26 cellular contexts compared by ENCODE assay signal in genomic region chr12:108170164-108170563, GRCh38. TPM values are rescaled to one million over a fixed set of nuclear protein-coding genes. Genes with fewer than 3 reads are reported as not detected.
DNase-seq lines count a peak whose midpoint lies in the region; ATAC-seq, FAIRE-seq and TF ChIP-seq lines count a peak whose summit lies in the region.
"Had no signal": no experiment of that assay in that cellular context is flagged by ENCODE, and none has a peak within 500 bp of the region (broad histone marks: within the 10 kb centered on the region; RNA-seq: fewer than 3 reads in every experiment).

No MANE protein-coding gene starts in this region.

- no peak overlapping the region for H3K4me3 Mint-ChIP-seq in activated T-helper 17 cell treated with anti-CD3 and anti-CD28 coated beads, Interleukin-2, amount 50 U/mL, for 72 hours
- H3K4me3 Mint-ChIP-seq: CD14-positive monocyte; CD4-positive, alpha-beta memory T cell; CD4-positive, CD25-positive, alpha-beta regulatory T cell; CD8-positive, alpha-beta memory T cell had no signal

- H3K27me3 Mint-ChIP-seq in activated T-helper 17 cell treated with anti-CD3 and anti-CD28 coated beads, Interleukin-2, amount 50 U/mL, for 72 hours, result peaks cover 16% of the 10 kb centered on the region

- ATAC-seq in K562 (no peak), gastroesophageal sphincter (no peak), HG03432 (IDR thresholded peaks at IDR 0.05; ENCODE audit: unreplicated experiment) (no peak)
- no peak for ATAC-seq in activated T-helper 17 cell treated with anti-CD3 and anti-CD28 coated beads, Interleukin-2, amount 50 U/mL, for 72 hours (replicated peaks)

- no peak overlapping the region for H3K27ac ChIP-seq in HEK293 (ENCODE audit: extremely low read depth, low read depth, low read length)
- no peak overlapping the region for H3K27ac ChIP-seq in K562 (ENCODE audit: extremely low read depth, low read depth, low read length)
- H3K27ac ChIP-seq in gastroesophageal sphincter, result peak overlapping the region in 3 of 4 donors; percentile 51 to 70 (median 62)
- H3K27ac ChIP-seq: BLaER1 had no signal

- H3K27ac Mint-ChIP-seq in activated T-helper 17 cell treated with anti-CD3 and anti-CD28 coated beads, Interleukin-2, amount 50 U/mL, for 72 hours, result no peak overlapping the region
- H3K27ac Mint-ChIP-seq: CD14-positive monocyte; CD4-positive, alpha-beta memory T cell; CD4-positive, CD25-positive, alpha-beta regulatory T cell had no signal

- H3K4me1 ChIP-seq in HEK293 (ENCODE audit: control insufficient read depth, insufficient read depth, low read length) (no peaks in the 10 kb centered on the region), K562 (replicated peaks in 1 of 2; ENCODE audit: control insufficient read depth in 2 of 2, insufficient read depth in 2 of 2, low read length in 2 of 2) (no peaks in the 10 kb centered on the region; a peak in 1 of 5 replicates), gastroesophageal sphincter (peaks cover 0 to 78% (median 4%) of the 10 kb centered on the region in 3 donors)
- H3K4me1 ChIP-seq: BE2C, BLaER1 had no signal

- no peak for DNase-seq in K562 (ENCODE audit: extremely low read depth in 1 of 4, low spot score in 3 of 4)
- no peak for DNase-seq in dermis blood vessel endothelial cell
- DNase-seq: 8988T; ACHN; BE2C; CD4-positive, alpha-beta memory T cell; CD4-positive, CD25-positive, alpha-beta regulatory T cell; CD8-positive, alpha-beta memory T cell; COR-L47; DMS 273 treated with DMSO at 0.1 percent for 48 hours; DMS153; DMS53; DMS79 treated with DMSO at 0.1 percent for 48 hours; GF-D8 had no signal

- no peak overlapping the region for H3K9ac ChIP-seq in K562 (ENCODE audit: insufficient read depth in 1 of 2, low read depth in 2 of 2, low read length in 2 of 2)
- H3K9ac ChIP-seq: BLaER1 had no signal

- no peaks in the 10 kb centered on the region for H3K9me3 Mint-ChIP-seq in activated T-helper 17 cell treated with anti-CD3 and anti-CD28 coated beads, Interleukin-2, amount 50 U/mL, for 72 hours
- H3K9me3 Mint-ChIP-seq: CD4-positive, alpha-beta memory T cell had no signal

- intact Hi-C loops in K562 (cut with micrococcal nuclease), result no loop called here

- H3K36me3 Mint-ChIP-seq in activated T-helper 17 cell treated with anti-CD3 and anti-CD28 coated beads, Interleukin-2, amount 50 U/mL, for 72 hours (ENCODE audit: low read depth), result no peaks in the 10 kb centered on the region
- H3K36me3 Mint-ChIP-seq: CD14-positive monocyte; CD4-positive, alpha-beta memory T cell; CD4-positive, CD25-positive, alpha-beta regulatory T cell had no signal

- in situ Hi-C loops in K562 (cut with MboI), result no loop called here

- H3K4me3 ChIP-seq in HEK293 (ENCODE audit: low read depth, low read length) (no peak overlapping the region), K562 (no peak overlapping the region), gastroesophageal sphincter (no peak overlapping the region)
- H3K4me3 ChIP-seq: BLaER1 had no signal

- no peak for FAIRE-seq in K562 (lab: Jason Lieb, UNC)
- FAIRE-seq: A204.1, G401.6, GM12891, GM19239 had no signal

- H3K4me2 ChIP-seq in K562 (ENCODE audit: insufficient read depth, low read length), result no peak overlapping the region
- H3K4me2 ChIP-seq: BLaER1 had no signal

- CTCF ChIA-PET in HEK293 (lab: Yijun Ruan, JAX), result interaction anchor here (0.6 kb wide), 1 partner anchor 485 kb away, joined by 3 read pairs; no protein-coding TSS in a partner anchor
- CTCF ChIA-PET in K562 (lab: Yijun Ruan, JAX; ENCODE audit: low intra/inter-chr PET ratio), result no interaction called here

- H3K4me1 Mint-ChIP-seq in activated T-helper 17 cell treated with anti-CD3 and anti-CD28 coated beads, Interleukin-2, amount 50 U/mL, for 72 hours, result no peaks in the 10 kb centered on the region
- H3K4me1 Mint-ChIP-seq: CD14-positive monocyte; CD4-positive, alpha-beta memory T cell; CD4-positive, CD25-positive, alpha-beta regulatory T cell; CD8-positive, alpha-beta memory T cell had no signal

- BruUV-seq in K562 (replicated peaks; lab: Mats Ljungman, UMichigan), result no TSS peak

- no peak for TF ChIP-seq POLR2A in K562 (conservative IDR thresholded peaks at IDR 0.05)
- no peak for TF ChIP-seq POLR2A in gastroesophageal sphincter (IDR thresholded peaks at IDR 0.05)

- H3K79me2 ChIP-seq in K562 (ENCODE audit: control insufficient read depth, insufficient read depth, low read length), result no peaks in the 10 kb centered on the region

- no peak for TF ChIP-seq RAD21 in K562 (CRISPR knock-in tag; conservative IDR thresholded peaks at IDR 0.05 in 1 of 2, IDR thresholded peaks at IDR 0.05 in 1 of 2)

- no peaks in the 10 kb centered on the region for H3K9me3 ChIP-seq in HEK293 (ENCODE audit: control insufficient read depth, insufficient read depth, low read depth, low read length)
- H3K9me3 ChIP-seq in K562 (replicated peaks; ENCODE audit: control insufficient read depth, insufficient read depth, low read depth, low read length), result no peaks in the 10 kb centered on the region
- H3K9me3 ChIP-seq in gastroesophageal sphincter, result no peaks in the 10 kb centered on the region
- H3K9me3 ChIP-seq: BE2C, BLaER1 had no signal

- no peak for TF ChIP-seq CTCF in HEK293 (tag by site-specific recombination; IDR thresholded peaks at IDR 0.05)
- no peak for TF ChIP-seq CTCF in K562 (IDR thresholded peaks at IDR 0.05 in 2 of 3, conservative IDR thresholded peaks at IDR 0.05 in 1 of 3; ENCODE audit: insufficient read depth in 2 of 3, low read depth in 1 of 3, low read length in 3 of 3)
- no peak for TF ChIP-seq CTCF in gastroesophageal sphincter (IDR thresholded peaks at IDR 0.05)

- H4K20me1 ChIP-seq in K562 (replicated peaks; ENCODE audit: control insufficient read depth, insufficient read depth, low read length), result no peaks in the 10 kb centered on the region
- H4K20me1 ChIP-seq: BLaER1 had no signal

- no peaks in the 10 kb centered on the region for H3K36me3 ChIP-seq in HEK293 (ENCODE audit: control insufficient read depth in 2 of 2, insufficient read depth in 1 of 2, low read length in 2 of 2)
- no peaks in the 10 kb centered on the region for H3K36me3 ChIP-seq in K562 (ENCODE audit: control insufficient read depth, insufficient read depth, low read length)
- H3K36me3 ChIP-seq in gastroesophageal sphincter, result no peaks in the 10 kb centered on the region
- H3K36me3 ChIP-seq: BE2C, BLaER1 had no signal

- no peak for TF ChIP-seq EP300 in K562 (IDR thresholded peaks at IDR 0.05; ENCODE audit: low read length)
- no peak for TF ChIP-seq EP300 in gastroesophageal sphincter (IDR thresholded peaks at IDR 0.05)

- H2AFZ ChIP-seq in K562 (ENCODE audit: low read depth, low read length), result no peak overlapping the region

- WGBS in K562 (ENCODE audit: insufficient coverage, low coverage, missing lambda C conversion rate), result 6% methylated on average over 2 of the region's 2 CpGs
- 67 to 79% methylated on average over 2 of the region's 2 CpGs for WGBS in gastroesophageal sphincter (ENCODE audit: low coverage in 1 of 2), 2 donors

- H3K27me3 ChIP-seq in K562 (ENCODE audit: control insufficient read depth in 2 of 2, insufficient read depth in 2 of 2, low read length in 2 of 2), result no peaks in the 10 kb centered on the region; a peak in 1 of 5 replicates
- H3K27me3 ChIP-seq in gastroesophageal sphincter, result no peaks in the 10 kb centered on the region
- H3K27me3 ChIP-seq: BE2C, BLaER1 had no signal

- no peaks in the 10 kb centered on the region for H3K9me1 ChIP-seq in K562 (ENCODE audit: control insufficient read depth, insufficient read depth, low read length)

- POLR2A ChIA-PET in HEK293 (lab: Yijun Ruan, JAX) (no interaction called here), K562 (lab: Yijun Ruan, JAX) (no interaction called here)

TF ChIP-seq in HEK293, 187 proteins besides CTCF, POLR2A, EP300 and RAD21 (continues in another document):
- no peak for TF ChIP-seq ZNF596 (tag by site-specific recombination; IDR thresholded peaks at IDR 0.05)
- no peak for TF ChIP-seq ZNF169 (tag by site-specific recombination; IDR thresholded peaks at IDR 0.05)
- TF ChIP-seq KLF8 (tag by site-specific recombination; IDR thresholded peaks at IDR 0.05), result no peak
- 0 out of 2 replicates have a peak, but pooled peaks have one; percentile 24 for TF ChIP-seq ZNF629 (tag by site-specific recombination; IDR thresholded peaks at IDR 0.05)

TF ChIP-seq in K562, 482 proteins besides CTCF, POLR2A, EP300 and RAD21 (continues in another document):
- no peak for TF ChIP-seq HNRNPLL (IDR thresholded peaks at IDR 0.05; ENCODE audit: low read depth, low read length, poor library complexity, severe bottlenecking)
- peak; percentile 47 for TF ChIP-seq ATF3 (IDR thresholded peaks at IDR 0.05)
- TF ChIP-seq ATF3 (CRISPR knock-in tag; conservative IDR thresholded peaks at IDR 0.05), result no peak
- TF ChIP-seq FIP1L1 (IDR thresholded peaks at IDR 0.05; ENCODE audit: low read depth, low read length, poor library complexity, severe bottlenecking), result no peak

RNA-seq across cellular contexts. Expression of gene WSCD2, which starts 41.1 kb away (rescaled TPM):
- total RNA-seq in K562 (2011; cell fraction: chromatin; rRNA removed; ENCODE audit: low replicate concordance), result 0.65 and 4.6 TPM in 2 replicates
- total RNA-seq in K562 (2011; cell fraction: nucleolus; rRNA removed), result 0.33 and 1.8 TPM in 2 replicates
- 2.8 and 3.4 TPM in 2 replicates for total RNA-seq in K562 (2011; cell fraction: nucleoplasm; rRNA removed)
- total RNA-seq in K562 (2014; rRNA removed) (4.0 and 4.9 TPM in 2 replicates), K562 (2014; rRNA removed; fragmentation: Illumina TruSeq; extraction: Trizol) (3.0 TPM in 2 replicates), K562 (2015; rRNA removed; fragmentation: Illumina TruSeq; extraction: Trizol) (13.9 and 14.1 TPM in 2 replicates), K562 (2021) (4.0 and 5.0 TPM in 2 replicates), gastroesophageal sphincter (10 to 100 TPM in 3 of 4 donors, 1 to 10 TPM in 1; 5.0 to 86.1 (median 31.6) TPM), dermis blood vessel endothelial cell (not detected in 2 replicates)
- polyA plus RNA-seq in K562 (2011; rRNA removed) (0.88 and 0.91 TPM in 2 replicates), K562 (2014; fragmentation: Illumina TruSeq; extraction: Trizol) (2.8 and 5.2 TPM in 2 replicates), K562 (2014; fragmentation: Nextera tagmentation; extraction: Ambion mirVana) (under 1 TPM; 0.72 to 0.89 TPM), K562 (2014; rRNA removed) (4.1 and 6.0 TPM in 2 replicates)
- polyA plus RNA-seq in K562 (2011; cell fraction: cytosol; rRNA removed), result 0.15 and 0.38 TPM in 2 replicates
- polyA plus RNA-seq in K562 (2011; cell fraction: nucleus; rRNA removed), result 0.50 and 1.4 TPM in 2 replicates
- 9.3 and 12.5 TPM in 2 replicates for polyA plus RNA-seq in K562 (2012)
- polyA minus RNA-seq in K562 (2011; rRNA and poly(A)+ RNA removed), result 0.11 and 0.57 TPM in 2 replicates
- polyA minus RNA-seq in K562 (2011; cell fraction: cytosol; rRNA and poly(A)+ RNA removed), result 1.2 TPM in 1 of 2 replicates, not detected in the other
- 0.67 and 3.7 TPM in 2 replicates for polyA minus RNA-seq in K562 (2011; cell fraction: nucleus; rRNA and poly(A)+ RNA removed)
- total RNA-seq in activated T-helper 17 cell treated with anti-CD3 and anti-CD28 coated beads, Interleukin-2, amount 50 U/mL, for 72 hours, result not detected
- total RNA-seq: A673; CD4-positive, alpha-beta memory T cell; CD8-positive, alpha-beta memory T cell had no signal
- polyA plus RNA-seq: AG04450; CD14-positive monocyte; CD4-positive, alpha-beta memory T cell had no signal

Comparison
In these comparisons a context has a peak if more than half of its experiments do, and no peak if none do; other contexts are left out.
1. H3K27ac ChIP-seq: peak in gastroesophageal sphincter (3 of 4); none in HEK293 (single experiment) and K562 (single experiment).
2. Of the 44 proteins assayed by ChIP-seq in both K562 and HEK293: peak only in K562: none; only in HEK293: ATF2; in both: none; in neither: 43.